In genomic region chr6:7468382-7469081, GRCh38 we compare ENCODE assay signal across 8 cellular contexts.
DNase-seq lines count a peak whose midpoint lies in the region; ATAC-seq and TF ChIP-seq lines count a peak whose summit lies in the region.

No MANE protein-coding gene starts in this region.

- peaks cover 4% of the 10 kb centered on the region for H3K4me1 ChIP-seq in GM23338 (ENCODE audit: insufficient read depth)
- H3K4me1 ChIP-seq in skeletal muscle satellite cell (ENCODE audit: control insufficient read depth, insufficient read depth, low read length): peaks cover 8% of the 10 kb centered on the region

- no peaks in the 10 kb centered on the region for H3K79me2 ChIP-seq in GM23338 (replicated peaks; ENCODE audit: insufficient read depth)

- H3K9me3 ChIP-seq in skeletal muscle satellite cell (replicated peaks; ENCODE audit: low read length): no peaks in the 10 kb centered on the region

- TF ChIP-seq CTCF in GM23338 (conservative IDR thresholded peaks at IDR 0.05; ENCODE audit: low read depth in 2 of 2) (no peak), fibroblast of villous mesenchyme (IDR thresholded peaks at IDR 0.05; ENCODE audit: insufficient read depth, low read depth, low read length) (no peak)

- no peaks in the 10 kb centered on the region; the same call in 2 of the 3 replicates for H3K4me1 Mint-ChIP-seq in GM23338
- H3K4me1 Mint-ChIP-seq in effector memory CD8-positive, alpha-beta T cell (ENCODE audit: low read depth in 2 of 2): peaks cover 4 to 9% of the 10 kb centered on the region in 2 donors

- H3K4me3 ChIP-seq in GM23338 (no peak overlapping the region), fibroblast of villous mesenchyme (ENCODE audit: low read depth, low read length) (peak overlapping the region; percentile 53), skeletal muscle satellite cell (ENCODE audit: low read length) (peak overlapping the region; percentile 50)

- H3K4me3 Mint-ChIP-seq in GM23338: no peak overlapping the region
- peak overlapping the region in 1 of 2 donors; percentile 9 for H3K4me3 Mint-ChIP-seq in effector memory CD8-positive, alpha-beta T cell

- H3K9me3 Mint-ChIP-seq in GM23338: no peaks in the 10 kb centered on the region
- H3K9me3 Mint-ChIP-seq in effector memory CD8-positive, alpha-beta T cell: no peaks in the 10 kb centered on the region

- H3K27ac Mint-ChIP-seq in GM23338: no peak overlapping the region
- no peak overlapping the region for H3K27ac Mint-ChIP-seq in effector memory CD8-positive, alpha-beta T cell

- no peaks in the 10 kb centered on the region for H3K27me3 ChIP-seq in GM23338 (ENCODE audit: insufficient read depth)
- H3K27me3 ChIP-seq in skeletal muscle satellite cell (ENCODE audit: control insufficient read depth, insufficient read depth, low read length): no peaks in the 10 kb centered on the region

- H3K4me2 ChIP-seq in GM23338: no peak overlapping the region
- H3K4me2 ChIP-seq in skeletal muscle satellite cell (ENCODE audit: low read length): peak overlapping the region; percentile 78

- peaks cover 2% of the 10 kb centered on the region for H3K27me3 Mint-ChIP-seq in GM23338 (ENCODE audit: insufficient read depth, low read depth, poor library complexity)
- H3K27me3 Mint-ChIP-seq in effector memory CD8-positive, alpha-beta T cell: peaks cover 32 to 38% of the 10 kb centered on the region in 2 donors

- H3K36me3 ChIP-seq in GM23338 (ENCODE audit: insufficient read depth): no peaks in the 10 kb centered on the region
- no peaks in the 10 kb centered on the region for H3K36me3 ChIP-seq in skeletal muscle satellite cell (ENCODE audit: insufficient read depth, low read length)

- H3K9ac ChIP-seq in skeletal muscle satellite cell (ENCODE audit: low read depth, low read length): no peak overlapping the region

- H2AFZ ChIP-seq in GM23338: peak overlapping the region; percentile 78

- DNase-seq in GM23338 (ENCODE audit: low spot score) (no peak), SIG-M5 treated with dmso at 0.1 percent for 504 hours (lab: John Stamatoyannopoulos, UW; ENCODE audit: unreplicated experiment) (peak; percentile 75), fibroblast of villous mesenchyme (ENCODE audit: low read depth) (peak; percentile 89)
- no peak for DNase-seq in activated CD4-positive, alpha-beta T cell treated with anti-CD3 and anti-CD28 coated beads for 4 hours
- no peak for DNase-seq in effector memory CD8-positive, alpha-beta T cell

- H4K20me1 ChIP-seq in GM23338 (replicated peaks; ENCODE audit: insufficient read depth): no peaks in the 10 kb centered on the region

- peaks cover 5% of the 10 kb centered on the region; the same call in 1 of the 2 replicates for H3K9me2 ChIP-seq in GM23338 (ENCODE audit: insufficient read depth)

- ATAC-seq in GM23338 (no peak; the same call in 2 of the 3 replicates), GM21528 (IDR thresholded peaks at IDR 0.05; ENCODE audit: low FRiP score, unreplicated experiment) (no peak), GM21447 (IDR thresholded peaks at IDR 0.05; ENCODE audit: unreplicated experiment) (no peak)
- no peak for ATAC-seq in effector memory CD8-positive, alpha-beta T cell (replicated peaks)

- no peaks in the 10 kb centered on the region for H3K36me3 Mint-ChIP-seq in GM23338 (ENCODE audit: low read depth)
- no peaks in the 10 kb centered on the region for H3K36me3 Mint-ChIP-seq in effector memory CD8-positive, alpha-beta T cell (ENCODE audit: insufficient read depth)

- H3K27ac ChIP-seq in GM23338 (ENCODE audit: low read depth): no peak overlapping the region

- H3F3A ChIP-seq in GM23338 (replicated peaks; ENCODE audit: low read depth): no peaks in the 10 kb centered on the region

TF ChIP-seq in GM23338, 12 proteins besides CTCF, POLR2A, EP300 and RAD21:
- TF ChIP-seq ZNF331 (CRISPR knock-in tag; IDR thresholded peaks at IDR 0.05; ENCODE audit: low read depth): no peak
- TF ChIP-seq REST (IDR thresholded peaks at IDR 0.05; ENCODE audit: unreplicated experiment): no peak
- TF ChIP-seq EZH2 (IDR thresholded peaks at IDR 0.05; ENCODE audit: low read depth, unreplicated experiment): no peak

Comparison
In these comparisons a context has a peak if more than half of its experiments do, and no peak if none do; other contexts are left out.
1. DNase-seq: peak in SIG-M5 treated with dmso at 0.1 percent for 504 hours (single experiment) and fibroblast of villous mesenchyme (single experiment); none in GM23338 (single experiment), activated CD4-positive, alpha-beta T cell treated with anti-CD3 and anti-CD28 coated beads for 4 hours (0 of 2) and effector memory CD8-positive, alpha-beta T cell (0 of 3).